10 cellular contexts compared by ENCODE assay signal in the genomic region with DNA sequence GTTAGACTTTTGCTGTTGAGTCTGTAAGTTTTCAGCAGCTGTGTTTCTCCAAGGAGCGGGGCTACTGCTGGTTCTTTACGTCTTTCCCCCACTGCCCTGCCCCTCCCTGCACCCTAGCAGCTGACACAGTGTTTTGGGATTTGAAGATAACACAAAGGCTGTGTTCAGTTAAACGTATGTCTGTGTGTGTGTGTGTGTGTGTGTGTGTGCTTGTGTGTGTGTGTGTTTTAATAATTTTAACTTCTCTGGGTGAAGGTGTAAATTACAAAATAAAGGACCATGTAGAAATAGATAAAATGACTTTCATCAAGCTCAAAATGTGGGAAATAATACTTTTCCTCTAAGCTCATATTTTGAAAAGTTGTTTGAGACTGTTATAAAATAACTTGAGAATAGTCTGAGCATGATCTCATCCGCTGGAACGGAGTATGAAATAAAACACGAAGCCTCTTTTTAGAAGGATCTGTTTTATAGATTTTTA. TPM values are rescaled to one million over a fixed set of nuclear protein-coding genes. Genes with fewer than 3 reads are reported as not detected.
DNase-seq lines count a peak whose midpoint lies in the region; ATAC-seq and TF ChIP-seq lines count a peak whose summit lies in the region.
"Had no signal": no experiment of that assay in that cellular context is flagged by ENCODE, and none has a peak within 500 bp of the region (broad histone marks: within the 10 kb centered on the region; RNA-seq: fewer than 3 reads in every experiment).

No MANE protein-coding gene starts in this region.

- no peak for TF ChIP-seq CTCF in psoas muscle (IDR thresholded peaks at IDR 0.05)

- H3K36me3 ChIP-seq in psoas muscle (ENCODE audit: insufficient read depth in 1 of 2, low read depth in 1 of 2): no peaks in the 10 kb centered on the region
- no peaks in the 10 kb centered on the region for H3K36me3 ChIP-seq in CD4-positive, alpha-beta memory T cell (ENCODE audit: insufficient read depth, low read length)

- peak; percentile 34 for ATAC-seq in Right ventricle myocardium superior (ENCODE audit: poor library complexity)
- ATAC-seq in psoas muscle: peak in 2 of 4 donors; percentile 7 to 21
- ATAC-seq in activated naive CD4-positive, alpha-beta T cell treated with anti-CD3 and anti-CD28 coated beads, Interleukin-2, amount 50 U/mL, for 72 hours: no peak

- no peaks in the 10 kb centered on the region for H3K9me3 ChIP-seq in psoas muscle
- H3K9me3 ChIP-seq in CD4-positive, alpha-beta memory T cell (ENCODE audit: control insufficient read depth in 1 of 2, low read length in 2 of 2): no peaks in the 10 kb centered on the region

- no peak overlapping the region for H3K27ac Mint-ChIP-seq in CD4-positive, alpha-beta memory T cell
- H3K27ac Mint-ChIP-seq in activated naive CD4-positive, alpha-beta T cell treated with anti-CD3 and anti-CD28 coated beads, Interleukin-2, amount 50 U/mL, for 72 hours: no peak overlapping the region
- H3K27ac Mint-ChIP-seq: memory B cell had no signal

- no peaks in the 10 kb centered on the region for H3K27me3 ChIP-seq in psoas muscle (ENCODE audit: insufficient read depth in 3 of 3, low read length in 2 of 3)
- H3K27me3 ChIP-seq in CD4-positive, alpha-beta memory T cell (ENCODE audit: insufficient read depth, low read length): no peaks in the 10 kb centered on the region

- peaks cover 11 to 18% (median 15%) of the 10 kb centered on the region in 4 donors for H3K4me1 Mint-ChIP-seq in CD4-positive, alpha-beta memory T cell

- 16 to 27% (median 18%) methylated on average over 6 of the region's 6 CpGs for WGBS in psoas muscle, 3 donors

- no peaks in the 10 kb centered on the region for H3K9me3 Mint-ChIP-seq in CD4-positive, alpha-beta memory T cell
- no peaks in the 10 kb centered on the region for H3K9me3 Mint-ChIP-seq in activated naive CD4-positive, alpha-beta T cell treated with anti-CD3 and anti-CD28 coated beads, Interleukin-2, amount 50 U/mL, for 72 hours
- H3K9me3 Mint-ChIP-seq: memory B cell had no signal

- H3K4me3 ChIP-seq in psoas muscle: peak overlapping the region; percentile 28
- H3K4me3 ChIP-seq in CD4-positive, alpha-beta memory T cell (ENCODE audit: low read length in 2 of 2): no peak overlapping the region

- H3K4me3 Mint-ChIP-seq in CD4-positive, alpha-beta memory T cell: no peak overlapping the region
- H3K4me3 Mint-ChIP-seq: memory B cell had no signal

- peak overlapping the region; percentile 77 for H3K27ac ChIP-seq in psoas muscle
- H3K27ac ChIP-seq in CD4-positive, alpha-beta memory T cell (ENCODE audit: low read depth, low read length): no peak overlapping the region

- DNase-seq in EL (peak; percentile 86), amniotic epithelial cell (ENCODE audit: low read depth) (peak; percentile 77), Right ventricle myocardium superior (no peak), psoas muscle (no peak), NCI-H2107 treated with DMSO at 0.1 percent for 48 hours (lab: John Stamatoyannopoulos, UW; ENCODE audit: unreplicated experiment) (no peak), NAMALWA (ENCODE audit: low spot score) (no peak)
- no peak for DNase-seq in CD4-positive, alpha-beta memory T cell
- DNase-seq in activated naive CD4-positive, alpha-beta T cell treated with anti-CD3 and anti-CD28 coated beads, Interleukin-2, amount 50 U/mL, for 72 hours (ENCODE audit: low spot score in 2 of 2): no peak
- DNase-seq: NCI-H1436 treated with DMSO at 0.1 percent for 48 hours had no signal

- no peaks in the 10 kb centered on the region for H3K36me3 Mint-ChIP-seq in CD4-positive, alpha-beta memory T cell
- no peaks in the 10 kb centered on the region for H3K36me3 Mint-ChIP-seq in activated naive CD4-positive, alpha-beta T cell treated with anti-CD3 and anti-CD28 coated beads, Interleukin-2, amount 50 U/mL, for 72 hours
- H3K36me3 Mint-ChIP-seq: memory B cell had no signal

- CTCF ChIA-PET in CD4-positive, alpha-beta memory T cell (lab: Charles Lee; ENCODE audit: partially characterized antibody): interaction anchor here (1.1 to 2.7 kb wide), 2 partner anchors 16 to 21 kb away, joined by 3 to 6 read pairs; no protein-coding TSS in a partner anchor

- H3K27me3 Mint-ChIP-seq in CD4-positive, alpha-beta memory T cell: no peaks in the 10 kb centered on the region
- H3K27me3 Mint-ChIP-seq: memory B cell had no signal

- intact Hi-C loops in Right ventricle myocardium superior (cut with DNase I): no loop called here
- intact Hi-C loops in psoas muscle (cut with DNase I): no loop called here
- intact Hi-C loops in CD4-positive, alpha-beta memory T cell (cut with micrococcal nuclease): no loop called here

- peaks cover 75% of the 10 kb centered on the region for H3K4me1 ChIP-seq in psoas muscle
- peaks cover 31% of the 10 kb centered on the region for H3K4me1 ChIP-seq in CD4-positive, alpha-beta memory T cell (ENCODE audit: insufficient read depth, low read length)

- POLR2A ChIA-PET in CD4-positive, alpha-beta memory T cell (lab: Charles Lee; ENCODE audit: partially characterized antibody): interaction anchor here (0.6 kb wide), 1 partner anchor 405 kb away, joined by 3 read pairs; no protein-coding TSS in a partner anchor

RNA-seq across cellular contexts. Expression of a gene that starts 10.9 kb away (rescaled TPM):
- total RNA-seq in Right ventricle myocardium superior (31.5 TPM), psoas muscle (10 to 100 TPM; 30.6 to 41.0 (median 34.5) TPM)
- polyA plus RNA-seq in psoas muscle: 10 to 100 TPM; 15.5 to 31.2 (median 26.4) TPM
- 10 to 100 TPM; 31.6 to 34.4 TPM for total RNA-seq in CD4-positive, alpha-beta memory T cell
- 10 to 100 TPM in 1 of 2 donors, 1 to 10 TPM in 1; 3.2 to 14.4 TPM for polyA plus RNA-seq in CD4-positive, alpha-beta memory T cell
- total RNA-seq in activated naive CD4-positive, alpha-beta T cell treated with anti-CD3 and anti-CD28 coated beads, Interleukin-2, amount 50 U/mL, for 72 hours: 10 to 100 TPM; 24.4 to 35.0 TPM

RNA-seq across cellular contexts. Expression of a gene that starts 50.7 kb away (rescaled TPM):
- total RNA-seq in Right ventricle myocardium superior (not detected), psoas muscle (not detected)
- under 1 TPM in 2 of 3 donors, not detected in 1; 0.01 to 0.03 TPM for polyA plus RNA-seq in psoas muscle
- total RNA-seq in CD4-positive, alpha-beta memory T cell: not detected
- polyA plus RNA-seq in CD4-positive, alpha-beta memory T cell: not detected
- total RNA-seq in activated naive CD4-positive, alpha-beta T cell treated with anti-CD3 and anti-CD28 coated beads, Interleukin-2, amount 50 U/mL, for 72 hours: not detected

Comparison
In these comparisons a context has a peak if more than half of its experiments do, and no peak if none do; other contexts are left out.
1. DNase-seq: peak in EL (single experiment) and amniotic epithelial cell (single experiment); none in Right ventricle myocardium superior (single experiment), psoas muscle (0 of 2), CD4-positive, alpha-beta memory T cell (0 of 5), activated naive CD4-positive, alpha-beta T cell treated with anti-CD3 and anti-CD28 coated beads, Interleukin-2, amount 50 U/mL, for 72 hours (0 of 2), NCI-H2107 treated with DMSO at 0.1 percent for 48 hours (single experiment) and NAMALWA (single experiment).